Comparison of ENCODE assay signal across 1 cellular context in the genomic region with DNA sequence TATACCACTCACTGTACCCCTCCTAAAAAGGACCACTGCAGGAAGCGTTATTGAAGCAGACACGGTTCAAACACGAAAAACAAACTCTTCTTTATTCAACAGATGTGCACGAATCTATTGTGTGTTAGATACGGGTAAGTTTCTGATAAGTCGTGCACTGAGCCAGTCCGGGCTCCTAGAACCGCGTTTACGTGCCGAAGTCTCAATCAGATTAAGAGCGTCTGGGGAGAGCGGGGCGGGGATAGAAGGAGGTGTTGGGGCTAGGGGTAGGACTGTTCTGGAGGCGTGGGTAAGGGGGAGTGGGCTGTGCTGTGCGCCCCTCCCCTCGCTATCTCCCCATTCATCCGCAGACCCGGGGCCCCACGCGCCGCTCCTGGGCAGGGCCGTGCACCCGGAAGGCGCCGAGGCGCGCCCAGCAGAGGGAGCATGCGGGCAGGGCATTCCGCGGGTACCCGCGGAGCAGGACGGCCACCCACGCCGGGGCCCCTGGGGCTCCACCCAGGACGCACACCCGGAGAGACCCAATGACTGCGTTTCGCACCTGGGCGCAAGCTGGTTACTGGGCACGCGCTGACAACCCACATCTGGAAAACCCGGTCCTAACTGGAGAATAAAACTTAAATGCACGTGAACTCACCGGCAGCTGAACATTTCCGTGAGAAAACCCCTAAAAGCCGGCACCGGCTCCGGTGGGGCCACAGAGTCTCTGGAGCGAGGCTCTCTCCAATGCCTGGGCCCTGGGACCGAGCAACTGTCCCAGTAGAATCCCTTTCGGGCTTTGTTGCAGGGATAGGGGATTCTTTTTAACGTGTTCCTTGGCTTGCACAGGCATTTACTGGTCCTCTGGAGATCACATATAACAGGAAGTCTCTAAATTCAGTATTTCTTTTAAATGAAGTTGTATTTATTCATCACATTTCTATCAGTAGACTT.
TF ChIP-seq lines count a peak whose summit lies in the region.

No MANE protein-coding gene starts in this region.

TF ChIP-seq in HepG2, 621 proteins besides CTCF, POLR2A, EP300 and RAD21 (continued from another document and continues in another):
- TF ChIP-seq TFE3 (CRISPR knock-in tag; IDR thresholded peaks at IDR 0.05) (no peak), MTF1 (CRISPR knock-in tag; IDR thresholded peaks at IDR 0.05) (no peak), NONO (IDR thresholded peaks at IDR 0.05) (no peak), NONO (CRISPR knock-in tag; conservative IDR thresholded peaks at IDR 0.05) (peak; percentile 57; the same call in 1 of the 2 replicates), POLR2AphosphoS5 (IDR thresholded peaks at IDR 0.05; ENCODE audit: low read depth, low read length) (no peak), TMF1 (CRISPR knock-in tag; IDR thresholded peaks at IDR 0.05; ENCODE audit: low read depth) (no peak), ZNF562 (CRISPR knock-in tag; IDR thresholded peaks at IDR 0.05; ENCODE audit: borderline replicate concordance) (no peak), ZBTB42 (CRISPR knock-in tag; IDR thresholded peaks at IDR 0.05) (0 out of 2 replicates have a peak, but pooled peaks have one; percentile 48), ZMYM2 (CRISPR knock-in tag; IDR thresholded peaks at IDR 0.05) (peak; percentile 65; the same call in 1 of the 2 replicates), AFF4 (CRISPR knock-in tag; IDR thresholded peaks at IDR 0.05) (no peak), CREM (IDR thresholded peaks at IDR 0.05) (no peak), CREM (CRISPR knock-in tag; IDR thresholded peaks at IDR 0.05) (no peak), NR2F2 (IDR thresholded peaks at IDR 0.05; ENCODE audit: borderline replicate concordance, low read depth) (no peak), PAX8 (CRISPR knock-in tag; IDR thresholded peaks at IDR 0.05; ENCODE audit: borderline replicate concordance) (no peak), ZNF780A (CRISPR knock-in tag; IDR thresholded peaks at IDR 0.05) (no peak), ZNF350 (CRISPR knock-in tag; IDR thresholded peaks at IDR 0.05; ENCODE audit: borderline replicate concordance, low read depth) (no peak), NR2F6 (IDR thresholded peaks at IDR 0.05) (no peak), NR2F6 (CRISPR knock-in tag; IDR thresholded peaks at IDR 0.05) (no peak), ZNF431 (CRISPR knock-in tag; IDR thresholded peaks at IDR 0.05; ENCODE audit: borderline replicate concordance, low read depth) (0 out of 2 replicates have a peak, but pooled peaks have one; percentile 69), MLXIP (CRISPR knock-in tag; IDR thresholded peaks at IDR 0.05; ENCODE audit: borderline replicate concordance) (no peak; the same call in 1 of the 2 replicates), ZNF839 (CRISPR knock-in tag; IDR thresholded peaks at IDR 0.05; ENCODE audit: borderline replicate concordance) (no peak), SNAPC2 (CRISPR knock-in tag; IDR thresholded peaks at IDR 0.05) (no peak), ZNF468 (CRISPR knock-in tag; IDR thresholded peaks at IDR 0.05) (no peak), ZNF558 (CRISPR knock-in tag; IDR thresholded peaks at IDR 0.05; ENCODE audit: borderline replicate concordance) (peak; percentile 78; the same call in 1 of the 2 replicates), POLR2G (IDR thresholded peaks at IDR 0.05; ENCODE audit: low read depth, low read length) (peak; percentile 16; the same call in 1 of the 2 replicates), RAD51 (IDR thresholded peaks at IDR 0.05; ENCODE audit: borderline replicate concordance) (no peak), NFIC (IDR thresholded peaks at IDR 0.05; ENCODE audit: low read length) (no peak), PHB2 (IDR thresholded peaks at IDR 0.05; ENCODE audit: partially characterized antibody) (no peak), FOXA3 (CRISPR knock-in tag; IDR thresholded peaks at IDR 0.05) (no peak), CSRNP2 (CRISPR knock-in tag; conservative IDR thresholded peaks at IDR 0.05; ENCODE audit: low read depth) (no peak; the same call in 1 of the 2 replicates), TRAFD1 (CRISPR knock-in tag; IDR thresholded peaks at IDR 0.05; ENCODE audit: borderline replicate concordance) (no peak), ZNF382 (CRISPR knock-in tag; IDR thresholded peaks at IDR 0.05; ENCODE audit: borderline replicate concordance) (no peak), ZNF44 (CRISPR knock-in tag; IDR thresholded peaks at IDR 0.05) (no peak; the same call in 1 of the 2 replicates), SP1 (IDR thresholded peaks at IDR 0.05) (no peak), SP1 (CRISPR knock-in tag; IDR thresholded peaks at IDR 0.05) (no peak), TIGD3 (CRISPR knock-in tag; IDR thresholded peaks at IDR 0.05; ENCODE audit: borderline replicate concordance) (no peak), FOXC1 (CRISPR knock-in tag; IDR thresholded peaks at IDR 0.05; ENCODE audit: borderline replicate concordance) (peak; percentile 76), ZNF775 (CRISPR knock-in tag; IDR thresholded peaks at IDR 0.05; ENCODE audit: borderline replicate concordance) (no peak), CBX5 (CRISPR knock-in tag; IDR thresholded peaks at IDR 0.05; ENCODE audit: borderline replicate concordance) (peak; percentile 52; the same call in 1 of the 2 replicates), HNF1B (CRISPR knock-in tag; IDR thresholded peaks at IDR 0.05) (peak; percentile 43)
- TF ChIP-seq, protein P1, sequence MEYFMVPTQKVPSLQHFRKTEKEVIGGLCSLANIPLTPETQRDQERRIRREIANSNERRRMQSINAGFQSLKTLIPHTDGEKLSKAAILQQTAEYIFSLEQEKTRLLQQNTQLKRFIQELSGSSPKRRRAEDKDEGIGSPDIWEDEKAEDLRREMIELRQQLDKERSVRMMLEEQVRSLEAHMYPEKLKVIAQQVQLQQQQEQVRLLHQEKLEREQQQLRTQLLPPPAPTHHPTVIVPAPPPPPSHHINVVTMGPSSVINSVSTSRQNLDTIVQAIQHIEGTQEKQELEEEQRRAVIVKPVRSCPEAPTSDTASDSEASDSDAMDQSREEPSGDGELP (IDR thresholded peaks at IDR 0.05; ENCODE audit: borderline replicate concordance, low read depth), result no peak
- TF ChIP-seq, protein P2, sequence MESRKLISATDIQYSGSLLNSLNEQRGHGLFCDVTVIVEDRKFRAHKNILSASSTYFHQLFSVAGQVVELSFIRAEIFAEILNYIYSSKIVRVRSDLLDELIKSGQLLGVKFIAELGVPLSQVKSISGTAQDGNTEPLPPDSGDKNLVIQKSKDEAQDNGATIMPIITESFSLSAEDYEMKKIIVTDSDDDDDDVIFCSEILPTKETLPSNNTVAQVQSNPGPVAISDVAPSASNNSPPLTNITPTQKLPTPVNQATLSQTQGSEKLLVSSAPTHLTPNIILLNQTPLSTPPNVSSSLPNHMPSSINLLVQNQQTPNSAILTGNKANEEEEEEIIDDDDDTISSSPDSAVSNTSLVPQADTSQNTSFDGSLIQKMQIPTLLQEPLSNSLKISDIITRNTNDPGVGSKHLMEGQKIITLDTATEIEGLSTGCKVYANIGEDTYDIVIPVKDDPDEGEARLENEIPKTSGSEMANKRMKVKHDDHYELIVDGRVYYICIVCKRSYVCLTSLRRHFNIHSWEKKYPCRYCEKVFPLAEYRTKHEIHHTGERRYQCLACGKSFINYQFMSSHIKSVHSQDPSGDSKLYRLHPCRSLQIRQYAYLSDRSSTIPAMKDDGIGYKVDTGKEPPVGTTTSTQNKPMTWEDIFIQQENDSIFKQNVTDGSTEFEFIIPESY (CRISPR knock-in tag; IDR thresholded peaks at IDR 0.05), result peak; percentile 62
